In the genomic region with DNA sequence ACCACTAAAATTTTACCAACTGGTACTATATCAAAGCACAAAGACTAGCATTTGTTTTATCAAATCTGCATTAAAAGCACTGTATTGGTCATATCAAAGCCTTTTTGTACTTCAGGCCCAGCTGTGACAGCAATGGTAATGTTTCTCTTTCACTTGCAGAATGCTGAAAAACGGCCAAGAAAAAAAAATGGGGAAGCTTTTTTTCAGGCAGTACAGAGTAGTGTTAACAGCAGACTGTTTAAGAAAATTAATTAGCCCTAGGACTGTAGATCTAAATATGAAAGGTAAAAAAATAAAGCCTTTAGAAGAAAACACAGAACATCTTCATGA, we compare ENCODE assay signal across 8 cellular contexts. TPM values are rescaled to one million over a fixed set of nuclear protein-coding genes. Genes with fewer than 3 reads are reported as not detected.
DNase-seq lines count a peak whose midpoint lies in the region; ATAC-seq, FAIRE-seq and TF ChIP-seq lines count a peak whose summit lies in the region.

No MANE protein-coding gene starts in this region.

- peaks cover 17% of the 10 kb centered on the region for H3K9me3 ChIP-seq in HUES6 (ENCODE audit: control insufficient read depth, insufficient read depth, low read depth, low read length)
- H3K9me3 ChIP-seq in GM12878 (replicated peaks; ENCODE audit: control insufficient read depth, insufficient read depth, low read length): no peaks in the 10 kb centered on the region; the same call in 2 of the 3 replicates
- no peaks in the 10 kb centered on the region for H3K9me3 ChIP-seq in lung (ENCODE audit: control insufficient read depth in 2 of 2, insufficient read depth in 1 of 2, low read length in 1 of 2)

- FAIRE-seq in GM12878 (lab: Jason Lieb, UNC): peak; percentile 23

- H2AFZ ChIP-seq in GM12878 (ENCODE audit: control insufficient read depth, low read depth, low read length): peak overlapping the region; percentile 25

- H3K4me2 ChIP-seq in GM12878 (ENCODE audit: control insufficient read depth, insufficient read depth): peak overlapping the region; percentile 70

- BruUV-seq in GM12878 (replicated peaks; lab: Mats Ljungman, UMichigan): no TSS peak

- no peak for TF ChIP-seq EP300 in GM12878 (IDR thresholded peaks at IDR 0.05; ENCODE audit: borderline replicate concordance in 1 of 2, control insufficient read depth in 1 of 2, low read depth in 2 of 2, low read length in 2 of 2)

- peaks cover 44% of the 10 kb centered on the region for H3K4me1 ChIP-seq in HUES6 (ENCODE audit: control insufficient read depth, insufficient read depth, low read length)
- H3K4me1 ChIP-seq in GM12878 (ENCODE audit: control insufficient read depth, insufficient read depth, low read length): peaks cover 3% of the 10 kb centered on the region; the same call in 1 of the 2 replicates
- peaks cover 5 to 10% of the 10 kb centered on the region in 2 donors for H3K4me1 ChIP-seq in lung (ENCODE audit: control insufficient read depth in 2 of 2, insufficient read depth in 2 of 2, low read length in 2 of 2)

- peak overlapping the region; percentile 45 for H3K4me3 ChIP-seq in HUES6 (ENCODE audit: low read depth, low read length)
- H3K4me3 ChIP-seq in GM12878: 0 out of 2 replicates have a peak overlapping the region, but pooled peaks have one; percentile 20
- H3K4me3 ChIP-seq in lung: no peak overlapping the region

- WGBS in GM12878 (ENCODE audit: insufficient coverage, insufficient replicate concordance, low lambda C conversion rate, missing lambda C conversion rate): 0% methylated on average over 1 of the region's 1 CpG
- 0 to 5% methylated on average over 1 of the region's 1 CpG for WGBS in lung, 2 donors

- in situ Hi-C loops in GM12878 (cut with MboI): no loop called here

- CTCF ChIA-PET in GM12878 (lab: Yijun Ruan, JAX): interaction anchor here (0.7 kb wide), 1 partner anchor 8 kb away, joined by 3 read pairs; no protein-coding TSS in a partner anchor

- POLR2A ChIA-PET in GM12878 (lab: Charles Lee): interaction anchor here (0.5 to 1.2 kb wide), 3 partner anchors 9 to 37 kb away, joined by 3 to 5 read pairs (median 5); no protein-coding TSS in a partner anchor

- H3K9ac ChIP-seq in HUES6 (ENCODE audit: low read length) (no peak overlapping the region), GM12878 (ENCODE audit: control insufficient read depth, insufficient read depth, low read length) (peak overlapping the region; percentile 50)

- ATAC-seq in GM12878 (peak; percentile 89), lung (ENCODE audit: insufficient read depth, low FRiP score) (peak; percentile 45)

- TF ChIP-seq CTCF in GM12878 (IDR thresholded peaks at IDR 0.05 in 2 of 3, conservative IDR thresholded peaks at IDR 0.05 in 1 of 3; ENCODE audit: control insufficient read depth in 2 of 3, extremely low read depth in 1 of 3, insufficient read depth in 1 of 3, low read depth in 3 of 3, low read length in 3 of 3): no peak
- TF ChIP-seq CTCF in lung (IDR thresholded peaks at IDR 0.05; ENCODE audit: control extremely low read depth, extremely low read depth): no peak

- intact Hi-C loops in GM12878 (cut with micrococcal nuclease; ENCODE audit: unreplicated experiment): no loop called here

- no peak for TF ChIP-seq RAD21 in GM12878 (IDR thresholded peaks at IDR 0.05; ENCODE audit: insufficient read depth, low read depth, low read length)

- SMC1A ChIA-PET in GM12878 (lab: Charles Lee; ENCODE audit: uncharacterized antibody, unreplicated experiment): interaction anchor here (0.6 to 2.6 kb wide), 9 partner anchors 8 to 30 kb away, joined by 3 to 10 read pairs (median 5); no protein-coding TSS in a partner anchor

- RAD21 ChIA-PET in GM12878 (lab: Charles Lee; ENCODE audit: unreplicated experiment): interaction anchor here (1.1 to 3.8 kb wide), 5 partner anchors 9 to 275 kb away, joined by 3 to 20 read pairs (median 5); no protein-coding TSS in a partner anchor

- DNase-seq in GM04504 (ENCODE audit: low read depth) (peak; percentile 32), GM12878 (ENCODE audit: low read depth, low spot score) (no peak), lung (ENCODE audit: low spot score) (no peak), cerebellum (ENCODE audit: low spot score) (no peak), T-helper 9 cell (no peak), HuH-7.5 (ENCODE audit: low spot score) (no peak)
- no peak for DNase-seq in activated CD4-positive, alpha-beta T cell treated with anti-CD3 and anti-CD28 coated beads, Interleukin-2, amount 50 U/mL, for 4 hours

- H3K36me3 ChIP-seq in HUES6 (ENCODE audit: control insufficient read depth, insufficient read depth, low read length) (peaks cover 4% of the 10 kb centered on the region; the same call in 1 of the 2 replicates), GM12878 (ENCODE audit: control insufficient read depth in 2 of 2, insufficient read depth in 2 of 2, low read length in 1 of 2) (no peaks in the 10 kb centered on the region), lung (ENCODE audit: control insufficient read depth in 2 of 2, insufficient read depth in 2 of 2, low read length in 2 of 2) (peaks cover 0 to 1% of the 10 kb centered on the region in 2 donors)

- H3K27me3 ChIP-seq in HUES6 (ENCODE audit: control insufficient read depth, insufficient read depth, low read length): no peaks in the 10 kb centered on the region; the same call in 1 of the 2 replicates
- H3K27me3 ChIP-seq in GM12878 (replicated peaks in 1 of 2; ENCODE audit: control insufficient read depth in 2 of 2, insufficient read depth in 2 of 2, low read length in 1 of 2): no peaks in the 10 kb centered on the region
- no peaks in the 10 kb centered on the region for H3K27me3 ChIP-seq in lung (ENCODE audit: control insufficient read depth, insufficient read depth)

- no peaks in the 10 kb centered on the region for H4K20me1 ChIP-seq in GM12878 (ENCODE audit: control insufficient read depth, insufficient read depth)

- H3K27ac ChIP-seq in HUES6 (ENCODE audit: low read depth, low read length): no peak overlapping the region; the same call in 1 of the 2 replicates
- peak overlapping the region; percentile 49; the same call in 1 of the 2 replicates for H3K27ac ChIP-seq in GM12878 (ENCODE audit: control insufficient read depth, insufficient read depth)
- no peak overlapping the region for H3K27ac ChIP-seq in lung (ENCODE audit: low read depth in 1 of 2, low read length in 1 of 2)

- H3K79me2 ChIP-seq in GM12878 (ENCODE audit: control insufficient read depth, insufficient read depth, low read length): peaks cover 28% of the 10 kb centered on the region

- TF ChIP-seq POLR2A in GM12878 (IDR thresholded peaks at IDR 0.05; ENCODE audit: low read depth, low read length): no peak

TF ChIP-seq in GM12878, 131 proteins besides CTCF, POLR2A, EP300 and RAD21:
- TF ChIP-seq ZNF384 (IDR thresholded peaks at IDR 0.05; ENCODE audit: borderline replicate concordance, low read depth, low read length) (peak; percentile 79), SRF (IDR thresholded peaks at IDR 0.05; ENCODE audit: low read depth in 2 of 2, low read length in 2 of 2) (no peak)
- TF ChIP-seq, protein P1, sequence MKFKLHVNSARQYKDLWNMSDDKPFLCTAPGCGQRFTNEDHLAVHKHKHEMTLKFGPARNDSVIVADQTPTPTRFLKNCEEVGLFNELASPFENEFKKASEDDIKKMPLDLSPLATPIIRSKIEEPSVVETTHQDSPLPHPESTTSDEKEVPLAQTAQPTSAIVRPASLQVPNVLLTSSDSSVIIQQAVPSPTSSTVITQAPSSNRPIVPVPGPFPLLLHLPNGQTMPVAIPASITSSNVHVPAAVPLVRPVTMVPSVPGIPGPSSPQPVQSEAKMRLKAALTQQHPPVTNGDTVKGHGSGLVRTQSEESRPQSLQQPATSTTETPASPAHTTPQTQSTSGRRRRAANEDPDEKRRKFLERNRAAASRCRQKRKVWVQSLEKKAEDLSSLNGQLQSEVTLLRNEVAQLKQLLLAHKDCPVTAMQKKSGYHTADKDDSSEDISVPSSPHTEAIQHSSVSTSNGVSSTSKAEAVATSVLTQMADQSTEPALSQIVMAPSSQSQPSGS (IDR thresholded peaks at IDR 0.05; ENCODE audit: low read length): 0 out of 2 replicates have a peak, but pooled peaks have one; percentile 29
- TF ChIP-seq, protein P2, sequence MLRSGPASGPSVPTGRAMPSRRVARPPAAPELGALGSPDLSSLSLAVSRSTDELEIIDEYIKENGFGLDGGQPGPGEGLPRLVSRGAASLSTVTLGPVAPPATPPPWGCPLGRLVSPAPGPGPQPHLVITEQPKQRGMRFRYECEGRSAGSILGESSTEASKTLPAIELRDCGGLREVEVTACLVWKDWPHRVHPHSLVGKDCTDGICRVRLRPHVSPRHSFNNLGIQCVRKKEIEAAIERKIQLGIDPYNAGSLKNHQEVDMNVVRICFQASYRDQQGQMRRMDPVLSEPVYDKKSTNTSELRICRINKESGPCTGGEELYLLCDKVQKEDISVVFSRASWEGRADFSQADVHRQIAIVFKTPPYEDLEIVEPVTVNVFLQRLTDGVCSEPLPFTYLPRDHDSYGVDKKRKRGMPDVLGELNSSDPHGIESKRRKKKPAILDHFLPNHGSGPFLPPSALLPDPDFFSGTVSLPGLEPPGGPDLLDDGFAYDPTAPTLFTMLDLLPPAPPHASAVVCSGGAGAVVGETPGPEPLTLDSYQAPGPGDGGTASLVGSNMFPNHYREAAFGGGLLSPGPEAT (IDR thresholded peaks at IDR 0.05; ENCODE audit: low read depth): no peak
TF ChIP-seq in GM12878: peak in this region for 2.

RNA-seq across cellular contexts. Expression of a gene that starts 33.3 kb away (rescaled TPM):
- total RNA-seq in GM12878 (2013; cell fraction: nucleolus; rRNA removed): 297 and 334 TPM in 2 replicates
- total RNA-seq in GM12878 (2014; rRNA removed): 101 and 102 TPM in 2 replicates
- 96.5 and 106 TPM in 2 replicates for total RNA-seq in GM12878 (2014; rRNA removed; fragmentation: Illumina TruSeq; extraction: Trizol)
- total RNA-seq in GM12878 (2021): 91.3 and 94.2 TPM in 2 replicates
- 37.7 TPM for polyA plus RNA-seq in GM12878 (2011; ENCODE audit: low read depth)
- 93.6 and 157 TPM in 2 replicates for polyA plus RNA-seq in GM12878 (2011; rRNA removed)
- polyA plus RNA-seq in GM12878 (2011; cell fraction: cytosol; rRNA removed): 167 and 190 TPM in 2 replicates
- 172 and 245 TPM in 2 replicates for polyA plus RNA-seq in GM12878 (2011; cell fraction: nucleus; rRNA removed)
- 46.8 and 47.7 TPM in 2 replicates for polyA plus RNA-seq in GM12878 (2012)
- polyA plus RNA-seq in GM12878 (2014; fragmentation: Illumina TruSeq; extraction: Trizol): 127 and 135 TPM in 2 replicates
- polyA plus RNA-seq in GM12878 (2014; fragmentation: Nextera tagmentation; extraction: Ambion mirVana): 10 to 100 TPM; 15.6 to 24.1 TPM
- polyA plus RNA-seq in GM12878 (2014; rRNA removed): 63.8 and 78.9 TPM in 2 replicates
- 10 to 100 TPM; 15.7 to 16.6 TPM for polyA plus RNA-seq in GM12878 (2016; fragmentation: Nextera tagmentation; extraction: Ambion mirVana)
- polyA minus RNA-seq in GM12878 (2011; rRNA and poly(A)+ RNA removed): 392 and 436 TPM in 2 replicates
- 76.6 and 77.9 TPM in 2 replicates for polyA minus RNA-seq in GM12878 (2011; cell fraction: cytosol; rRNA and poly(A)+ RNA removed)
- 140 and 188 TPM in 2 replicates for polyA minus RNA-seq in GM12878 (2011; cell fraction: nucleus; rRNA and poly(A)+ RNA removed)
- 100 to 1,000 TPM in 1 of 2 donors, 10 to 100 TPM in 1; 91.0 to 152 TPM for total RNA-seq in lung
- 100 to 1,000 TPM in 1 of 2 donors, 10 to 100 TPM in 1; 20.8 to 134 TPM for polyA plus RNA-seq in lung
- 169 TPM for total RNA-seq in cerebellum
